ENCODE assay signal across 8 cellular contexts in the genomic region with DNA sequence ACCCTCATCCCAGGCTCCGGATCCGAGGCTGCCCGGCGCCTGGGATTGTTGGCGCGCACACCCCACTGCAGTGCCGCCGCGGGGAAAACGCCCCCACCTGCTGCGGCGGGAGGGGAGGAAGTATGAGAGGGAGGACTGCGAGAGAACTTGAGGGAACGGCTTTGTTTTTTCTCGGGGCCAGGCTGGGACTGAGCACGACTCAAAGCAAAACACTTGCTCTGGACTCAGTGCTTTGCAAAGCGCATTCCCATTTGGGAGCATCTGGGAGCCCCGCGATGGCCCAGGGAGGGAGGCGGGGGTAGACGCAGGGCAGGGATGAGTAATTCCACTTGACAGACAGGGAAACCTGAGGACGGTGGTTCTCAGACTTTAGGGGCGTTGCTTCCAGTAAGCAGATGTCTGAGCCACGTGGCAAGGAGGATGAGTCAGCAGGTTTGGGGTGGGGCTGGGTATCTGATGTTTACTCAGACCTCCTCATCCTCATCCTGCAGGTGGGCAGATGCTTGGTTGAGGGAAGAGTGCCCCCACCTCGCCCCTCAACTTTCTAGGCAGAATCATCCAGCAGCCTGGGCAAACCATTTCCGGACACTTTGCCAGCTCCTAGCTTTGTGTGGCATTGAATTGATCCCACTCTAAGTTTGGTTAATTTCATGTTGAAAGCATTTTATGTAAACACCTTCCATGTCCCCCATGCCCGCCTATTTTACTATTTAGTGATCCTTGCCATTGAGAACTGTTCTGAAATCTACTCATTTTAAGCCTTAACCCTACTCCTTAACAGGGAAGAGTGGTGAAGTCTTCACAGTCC. TPM values are rescaled to one million over a fixed set of nuclear protein-coding genes. Genes with fewer than 3 reads are reported as not detected.
DNase-seq lines count a peak whose midpoint lies in the region; ATAC-seq and TF ChIP-seq lines count a peak whose summit lies in the region.

No MANE protein-coding gene starts in this region.

- peak overlapping the region; percentile 87 for H3K27ac Mint-ChIP-seq in activated CD8-positive, alpha-beta T cell treated with anti-CD3 and anti-CD28 coated beads for 36 hours

- no peaks in the 10 kb centered on the region for H3K36me3 Mint-ChIP-seq in activated CD8-positive, alpha-beta T cell treated with anti-CD3 and anti-CD28 coated beads for 36 hours (ENCODE audit: low read depth)

- H3K9me3 Mint-ChIP-seq in activated CD8-positive, alpha-beta T cell treated with anti-CD3 and anti-CD28 coated beads for 36 hours: no peaks in the 10 kb centered on the region

- CTCF ChIA-PET in activated CD8-positive, alpha-beta T cell treated with anti-CD3 and anti-CD28 coated beads for 36 hours (lab: Charles Lee): no interaction called here

- no peak for TF ChIP-seq CTCF in activated CD8-positive, alpha-beta T cell treated with anti-CD3 and anti-CD28 coated beads for 36 hours (IDR thresholded peaks at IDR 0.05)

- peaks cover 4% of the 10 kb centered on the region for H3K27me3 Mint-ChIP-seq in activated CD8-positive, alpha-beta T cell treated with anti-CD3 and anti-CD28 coated beads for 36 hours

- POLR2A ChIA-PET in activated CD8-positive, alpha-beta T cell treated with anti-CD3 and anti-CD28 coated beads for 36 hours (lab: Charles Lee): interaction anchor here (6.0 kb wide), 1 partner anchor 13 kb away, joined by 33 read pairs; no protein-coding TSS in a partner anchor

- peak; percentile 57 for ATAC-seq in GM18498 (IDR thresholded peaks at IDR 0.05; ENCODE audit: unreplicated experiment)
- peak; percentile 70 for ATAC-seq in HG03432 (IDR thresholded peaks at IDR 0.05; ENCODE audit: unreplicated experiment)
- ATAC-seq in activated CD8-positive, alpha-beta T cell treated with anti-CD3 and anti-CD28 coated beads for 36 hours: peak; percentile 82
- no peak for ATAC-seq in HG03139 (IDR thresholded peaks at IDR 0.05; ENCODE audit: unreplicated experiment)

- H3K4me3 Mint-ChIP-seq in activated CD8-positive, alpha-beta T cell treated with anti-CD3 and anti-CD28 coated beads for 36 hours: peak overlapping the region; percentile 83

- DNase-seq in NCI-H82 (lab: John Stamatoyannopoulos, UW): peak; percentile 97
- DNase-seq in activated CD8-positive, alpha-beta T cell treated with anti-CD3 and anti-CD28 coated beads for 36 hours: peak; percentile 93
- DNase-seq in effector CD8-positive, alpha-beta T cell (lab: John Stamatoyannopoulos, UW): peak; percentile 28
- peak; percentile 94 for DNase-seq in myocyte (ENCODE audit: low read depth)
- peak; percentile 73 for DNase-seq in stimulated activated CD8-positive, alpha-beta memory T cell treated with anti-CD3 and anti-CD28 coated beads, Interleukin-7, amount 100 ng/mL, for 24 hours (ENCODE audit: low read depth)

- intact Hi-C loops in activated CD8-positive, alpha-beta T cell treated with anti-CD3 and anti-CD28 coated beads for 36 hours (cut with micrococcal nuclease): no loop called here

- peaks cover 30% of the 10 kb centered on the region for H3K4me1 Mint-ChIP-seq in activated CD8-positive, alpha-beta T cell treated with anti-CD3 and anti-CD28 coated beads for 36 hours (ENCODE audit: low read depth)

RNA-seq across cellular contexts. Expression of a gene that starts 1.5 kb away (rescaled TPM):
- total RNA-seq in activated CD8-positive, alpha-beta T cell treated with anti-CD3 and anti-CD28 coated beads for 36 hours: 10 to 100 TPM; 11.6 to 11.9 TPM
- total RNA-seq in myocyte: 0.70 and 2.5 TPM in 2 replicates
- polyA plus RNA-seq in myocyte (2012): 3.8 TPM

RNA-seq across cellular contexts. Expression of a gene that starts 37.1 kb away (rescaled TPM):
- total RNA-seq in activated CD8-positive, alpha-beta T cell treated with anti-CD3 and anti-CD28 coated beads for 36 hours: not detected
- total RNA-seq in myocyte: not detected in 2 replicates
- polyA plus RNA-seq in myocyte (2012): not detected

RNA-seq across cellular contexts. Expression of a gene that starts 41.0 kb away (rescaled TPM):
- total RNA-seq in activated CD8-positive, alpha-beta T cell treated with anti-CD3 and anti-CD28 coated beads for 36 hours: not detected
- not detected in 2 replicates for total RNA-seq in myocyte
- polyA plus RNA-seq in myocyte (2012): 0.16 TPM

Comparison
In these comparisons a context has a peak if more than half of its experiments do, and no peak if none do; other contexts are left out.
1. DNase-seq: peak in every context shown above with its lines; median percentile 97 in NCI-H82; 94 in myocyte; 93 in activated CD8-positive, alpha-beta T cell treated with anti-CD3 and anti-CD28 coated beads for 36 hours; 73 in stimulated activated CD8-positive, alpha-beta memory T cell treated with anti-CD3 and anti-CD28 coated beads, Interleukin-7, amount 100 ng/mL, for 24 hours; 28 in effector CD8-positive, alpha-beta T cell.